Comparison of ENCODE assay signal across 8 cellular contexts in genomic region chr6:21593412-21593926, GRCh38. TPM values are rescaled to one million over a fixed set of nuclear protein-coding genes. Genes with fewer than 3 reads are reported as not detected.
DNase-seq lines count a peak whose midpoint lies in the region; ATAC-seq and FAIRE-seq lines count a peak whose summit lies in the region.

Gene SOX4, plus strand, starts transcription at chr6:21593751. Its CDS starts 784 bp downstream, at chr6:21594535.

- no peaks in the 10 kb centered on the region for H3K36me3 Mint-ChIP-seq in activated CD8-positive, alpha-beta T cell treated with anti-CD3 and anti-CD28 coated beads, Interleukin-2, amount 10 ng/mL, durations not matched to agents 7 days and 5 days (ENCODE audit: low read depth)

- FAIRE-seq in endometrium (lab: Jason Lieb, UNC), result peak; percentile 99

- peaks cover 48% of the 10 kb centered on the region for H3K27me3 Mint-ChIP-seq in activated CD8-positive, alpha-beta T cell treated with anti-CD3 and anti-CD28 coated beads, Interleukin-2, amount 10 ng/mL, durations not matched to agents 7 days and 5 days (ENCODE audit: low read depth)

- H3K27ac Mint-ChIP-seq in activated CD8-positive, alpha-beta T cell treated with anti-CD3 and anti-CD28 coated beads, Interleukin-2, amount 10 ng/mL, durations not matched to agents 7 days and 5 days, result peak within 1 kb of the TSS; percentile 77

- peak; percentile 99 for DNase-seq in DMS 273 (lab: John Stamatoyannopoulos, UW; ENCODE audit: unreplicated experiment)
- DNase-seq in HPDE6-E6E7 (ENCODE audit: extremely low spot score), result peak; percentile 87
- DNase-seq in NCI-H774 (lab: John Stamatoyannopoulos, UW), result peak; percentile 97
- peak; percentile 78 for DNase-seq in activated CD8-positive, alpha-beta T cell treated with anti-CD3 and anti-CD28 coated beads, Interleukin-2, amount 10 ng/mL, durations not matched to agents 7 days and 5 days
- DNase-seq in medulla oblongata (ENCODE audit: extremely low spot score), result peak; percentile 96
- peak; percentile 49 to 61 for DNase-seq in stimulated activated CD8-positive, alpha-beta memory T cell treated with anti-CD3 and anti-CD28 coated beads, Interleukin-7, amount 100 ng/mL, for 4 hours (ENCODE audit: low read depth in 2 of 2)

- POLR2A ChIA-PET in activated CD8-positive, alpha-beta T cell treated with anti-CD3 and anti-CD28 coated beads, Interleukin-2, amount 10 ng/mL, durations not matched to agents 7 days and 5 days (lab: Charles Lee), result interaction anchor here (0.8 to 1.2 kb wide), 3 partner anchors 281 to 1037 kb away, joined by 3 to 4 read pairs (median 3); no protein-coding TSS in a partner anchor

- H3K9me3 Mint-ChIP-seq in activated CD8-positive, alpha-beta T cell treated with anti-CD3 and anti-CD28 coated beads, Interleukin-2, amount 10 ng/mL, durations not matched to agents 7 days and 5 days (ENCODE audit: insufficient read depth), result no peaks in the 10 kb centered on the region

- CTCF ChIA-PET in activated CD8-positive, alpha-beta T cell treated with anti-CD3 and anti-CD28 coated beads, Interleukin-2, amount 10 ng/mL, durations not matched to agents 7 days and 5 days (lab: Charles Lee), result interaction anchor here (0.8 to 2.6 kb wide), 3 partner anchors 1030 to 1189 kb away, joined by 3 to 18 read pairs (median 3); no protein-coding TSS in a partner anchor

- H3K4me1 Mint-ChIP-seq in activated CD8-positive, alpha-beta T cell treated with anti-CD3 and anti-CD28 coated beads, Interleukin-2, amount 10 ng/mL, durations not matched to agents 7 days and 5 days (ENCODE audit: low read depth), result peaks cover 29% of the 10 kb centered on the region

- H3K4me3 Mint-ChIP-seq in activated CD8-positive, alpha-beta T cell treated with anti-CD3 and anti-CD28 coated beads, Interleukin-2, amount 10 ng/mL, durations not matched to agents 7 days and 5 days, result peak within 1 kb of the TSS; percentile 80

- ATAC-seq in GM21367 (IDR thresholded peaks at IDR 0.05; ENCODE audit: unreplicated experiment), result peak; percentile 64
- peak; percentile 59 for ATAC-seq in activated CD8-positive, alpha-beta T cell treated with anti-CD3 and anti-CD28 coated beads, Interleukin-2, amount 10 ng/mL, durations not matched to agents 7 days and 5 days

RNA-seq across cellular contexts. Expression of gene SOX4, which starts in this region (rescaled TPM):
- under 1 TPM; 0.71 to 0.83 TPM for total RNA-seq in activated CD8-positive, alpha-beta T cell treated with anti-CD3 and anti-CD28 coated beads, Interleukin-2, amount 10 ng/mL, durations not matched to agents 7 days and 5 days

Comparison
In these comparisons a context has a peak if more than half of its experiments do, and no peak if none do; other contexts are left out.
1. Peak in every context shown above with its lines: DNase-seq and ATAC-seq.
2. Peak in DNase-seq and ATAC-seq in activated CD8-positive, alpha-beta T cell treated with anti-CD3 and anti-CD28 coated beads, Interleukin-2, amount 10 ng/mL, durations not matched to agents 7 days and 5 days; RNA of the gene not detected or under 1 TPM.